Comparison of ENCODE assay signal across 28 cellular contexts in the genomic region with DNA sequence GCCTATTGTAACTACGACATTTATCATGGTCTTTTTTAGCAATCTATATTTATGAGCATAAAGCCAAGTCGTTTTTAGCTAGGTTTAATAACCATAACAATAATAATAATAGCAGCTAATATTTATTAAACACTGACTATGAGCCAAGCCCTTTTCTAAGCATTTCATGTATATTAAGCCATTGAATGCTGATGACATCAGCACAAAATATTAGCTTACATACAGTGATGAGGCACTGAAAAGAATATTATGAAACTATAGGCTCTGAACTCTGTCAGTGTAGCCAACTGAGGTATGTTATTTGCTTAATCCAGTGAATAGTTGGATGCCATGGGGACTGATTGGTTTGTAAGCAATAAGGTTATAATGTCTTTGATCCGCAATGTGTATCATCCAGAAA.
"Had no signal": no experiment of that assay in that cellular context is flagged by ENCODE, and none has a peak within 500 bp of the region (broad histone marks: within the 10 kb centered on the region; RNA-seq: fewer than 3 reads in every experiment).

No MANE protein-coding gene starts in this region.

- H3K4me3 ChIP-seq: colonic mucosa, coronary artery, dorsolateral prefrontal cortex, esophagus muscularis mucosa, esophagus squamous epithelium, gastrocnemius medialis, gastroesophageal sphincter, heart left ventricle, heart right ventricle had no signal

- FAIRE-seq: colon, endometrium, endothelial cell of umbilical vein, frontal cortex had no signal

- H3K27ac ChIP-seq: colonic mucosa, coronary artery, dorsolateral prefrontal cortex, epithelial cell of prostate, esophagus muscularis mucosa, esophagus squamous epithelium, foreskin keratinocyte, gastrocnemius medialis, gastroesophageal sphincter, heart left ventricle, heart right ventricle had no signal

- H3K9me3 ChIP-seq: colonic mucosa, esophagus muscularis mucosa, esophagus squamous epithelium, gastrocnemius medialis, gastroesophageal sphincter had no signal

- H3K4me1 ChIP-seq: colonic mucosa, esophagus muscularis mucosa, foreskin keratinocyte, gastrocnemius medialis, gastroesophageal sphincter, heart left ventricle, heart right ventricle had no signal

- ATAC-seq: effector memory CD8-positive, alpha-beta T cell; esophagus mucosa; foreskin keratinocyte; gastrocnemius medialis; gastroesophageal sphincter; heart left ventricle; heart right ventricle had no signal

- H3K27me3 ChIP-seq: colonic mucosa, dorsolateral prefrontal cortex, esophagus muscularis mucosa, foreskin keratinocyte, gastrocnemius medialis, gastroesophageal sphincter, heart left ventricle, heart right ventricle had no signal

- DNase-seq: colonic mucosa; cortex of kidney; dermis blood vessel endothelial cell; dorsolateral prefrontal cortex; effector CD4-positive, alpha-beta T cell; effector CD8-positive, alpha-beta T cell; effector memory CD4-positive, alpha-beta T cell; effector memory CD8-positive, alpha-beta T cell; endodermal cell; erythroblast; esophagus squamous epithelium; foreskin fibroblast; foreskin keratinocyte; foreskin melanocyte; gastrocnemius medialis; glutamatergic neuron; head of caudate nucleus; heart left ventricle; heart right ventricle had no signal

- H3K36me3 ChIP-seq: colonic mucosa, esophagus muscularis mucosa, esophagus squamous epithelium, gastrocnemius medialis, gastroesophageal sphincter, heart left ventricle, heart right ventricle had no signal
